19 cellular contexts compared by ENCODE assay signal in the genomic region with DNA sequence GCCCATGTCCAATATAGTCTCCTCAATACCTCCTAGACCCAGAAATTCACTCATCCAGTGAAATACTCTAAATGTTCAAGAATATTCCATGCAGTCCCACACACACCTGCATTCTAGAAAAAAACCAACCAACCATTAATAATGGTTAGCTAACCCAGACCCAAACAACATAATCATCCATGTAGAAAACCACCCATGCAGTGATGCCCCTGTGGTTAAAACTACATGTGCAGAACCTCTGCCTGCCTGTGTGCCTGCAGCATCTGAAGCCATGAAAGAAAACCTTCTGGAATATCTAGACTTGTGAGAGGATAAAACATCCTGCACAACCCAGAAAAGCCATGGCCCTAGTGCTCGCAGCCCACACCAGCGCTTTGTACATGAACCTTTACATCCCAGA. TPM values are rescaled to one million over a fixed set of nuclear protein-coding genes. Genes with fewer than 3 reads are reported as not detected.
"Had no signal": no experiment of that assay in that cellular context is flagged by ENCODE, and none has a peak within 500 bp of the region (broad histone marks: within the 10 kb centered on the region; RNA-seq: fewer than 3 reads in every experiment).

No MANE protein-coding gene starts in this region.

- ATAC-seq: activated CD4-positive, CD25-positive, alpha-beta regulatory T cell treated with anti-CD3 and anti-CD28 coated beads, Interleukin-2, amount 50 U/mL, for 24 hours; foreskin keratinocyte had no signal

- H3K36me3 ChIP-seq: left ventricle myocardium inferior, thyroid gland had no signal

- H3K4me3 ChIP-seq: mucosa of descending colon had no signal

- H3K4me1 ChIP-seq: foreskin keratinocyte had no signal

- H3K27ac ChIP-seq: coronary artery, foreskin keratinocyte, left ventricle myocardium inferior, thyroid gland had no signal

- DNase-seq: activated CD4-positive, alpha-beta T cell treated with anti-CD3 and anti-CD28 coated beads, Interleukin-2, amount 50 U/mL, for 1 hour; activated CD8-positive, alpha-beta memory T cell treated with anti-CD3 and anti-CD28 coated beads for 24 hours; activated gamma-delta T cell treated with Interleukin-2 at 50 U/mL for 16 hours; amniotic stem cell; effector CD8-positive, alpha-beta T cell; foreskin keratinocyte; islet precursor cell; left ventricle myocardium inferior; mucosa of descending colon; SW 1271; thyroid gland had no signal

- H3K27ac Mint-ChIP-seq: activated naive CD8-positive, alpha-beta T cell; stimulated activated memory B cell treated with anti-CD40 and anti-IgM and Interleukin-4, amounts not matched to agents 10 μg/mL and 1 μg/mL and 100 μg/mL, for 72 hours had no signal

- H3K9me3 Mint-ChIP-seq: nephron; stimulated activated memory B cell treated with anti-CD40 and anti-IgM and Interleukin-4, amounts not matched to agents 10 μg/mL and 1 μg/mL and 100 μg/mL, for 72 hours had no signal

- H3K36me3 Mint-ChIP-seq: stimulated activated memory B cell treated with anti-CD40 and anti-IgM and Interleukin-4, amounts not matched to agents 10 μg/mL and 1 μg/mL and 100 μg/mL, for 72 hours had no signal

- H3K4me3 Mint-ChIP-seq: activated naive CD8-positive, alpha-beta T cell; stimulated activated memory B cell treated with anti-CD40 and anti-IgM and Interleukin-4, amounts not matched to agents 10 μg/mL and 1 μg/mL and 100 μg/mL, for 72 hours had no signal

- H3K9me3 ChIP-seq: left ventricle myocardium inferior, mucosa of descending colon, thyroid gland had no signal

RNA-seq across cellular contexts. Expression of a gene that starts 47.8 kb away (rescaled TPM):
- total RNA-seq: foreskin keratinocyte; left ventricle myocardium inferior; mucosa of descending colon; osteocyte; T-helper 2 cell treated with Interferon-gamma antibody and Interleukin-4, amounts not matched to agents 100 ng/mL and 5 ng/mL, for 36 hours; thyroid gland; urinary bladder had no signal
- polyA plus RNA-seq: foreskin keratinocyte, urinary bladder had no signal
